In genomic region chr4:82429728-82430192, GRCh38 we compare ENCODE assay signal across 8 cellular contexts. TPM values are rescaled to one million over a fixed set of nuclear protein-coding genes. Genes with fewer than 3 reads are reported as not detected.
A peak's percentile ranks its signal among the peaks of the same experiment; 100 is the strongest.
DNase-seq lines count a peak whose midpoint lies in the region; ATAC-seq and TF ChIP-seq lines count a peak whose summit lies in the region.

No MANE protein-coding gene starts in this region.

- H3K4me1 Mint-ChIP-seq in WTC11 = peaks cover 50% of the 10 kb centered on the region

- POLR2A ChIA-PET in WTC11 (lab: Charles Lee) = interaction anchor here (0.7 to 2.6 kb wide), 21 partner anchors 8 to 605 kb away, joined by 3 to 68 read pairs (median 5); partner anchors contain the start of genes COPS4, HNRNPD and THAP9

- DNase-seq in activated T-cell treated with anti-CD3 and anti-CD28 coated beads for 1 hour (ENCODE audit: low read depth) = peak; percentile 63
- no peak for DNase-seq in activated T-cell treated with anti-CD3 and anti-CD28 coated beads for 4 hours
- DNase-seq in WTC11 (ENCODE audit: low spot score) = peak; percentile 63
- no peak for DNase-seq in foreskin fibroblast
- peak; percentile 56 for DNase-seq in pons (ENCODE audit: low spot score)
- no peak for DNase-seq in iPS-NIHi11 (ENCODE audit: low spot score)

- peak overlapping the region; percentile 76 to 80 for H3K4me3 ChIP-seq in foreskin fibroblast (ENCODE audit: low read depth in 1 of 2, low read length in 2 of 2)

- ATAC-seq in HG03280 (IDR thresholded peaks at IDR 0.05; ENCODE audit: unreplicated experiment) (peak; percentile 6), WTC11 (peak; percentile 5), HG02610 (IDR thresholded peaks at IDR 0.05; ENCODE audit: unreplicated experiment) (no peak)

- peak overlapping the region; percentile 100 for H3K4me3 Mint-ChIP-seq in WTC11

- H3K27ac Mint-ChIP-seq in WTC11 = peak overlapping the region; percentile 99

- H3K27me3 Mint-ChIP-seq in WTC11 (ENCODE audit: low read depth) = no peaks in the 10 kb centered on the region; the same call in 1 of the 2 replicates

- TF ChIP-seq CTCF in WTC11 (IDR thresholded peaks at IDR 0.05) (no peak), foreskin fibroblast (IDR thresholded peaks at IDR 0.05; ENCODE audit: low read depth, low read length) (no peak)

- peaks cover 58% of the 10 kb centered on the region for H3K36me3 Mint-ChIP-seq in WTC11

- CTCF ChIA-PET in WTC11 (lab: Charles Lee) = interaction anchor here (0.6 to 1.2 kb wide), 12 partner anchors 10 to 169 kb away, joined by 3 to 13 read pairs (median 4); partner anchors contain the start of gene HNRNPD

- no peaks in the 10 kb centered on the region for H3K9me3 Mint-ChIP-seq in WTC11

TF ChIP-seq in WTC11, 78 proteins besides CTCF, POLR2A, EP300 and RAD21:
- TF ChIP-seq NR3C1 (CRISPR knock-in tag; conservative IDR thresholded peaks at IDR 0.05; ENCODE audit: low read depth) (0 out of 2 replicates have a peak, but pooled peaks have one; percentile 26), NFATC4 (CRISPR knock-in tag; IDR thresholded peaks at IDR 0.05) (0 out of 2 replicates have a peak, but pooled peaks have one; percentile 64), HMGXB4 (CRISPR knock-in tag; IDR thresholded peaks at IDR 0.05) (0 out of 2 replicates have a peak, but pooled peaks have one; percentile 1), ELF4 (CRISPR knock-in tag; IDR thresholded peaks at IDR 0.05; ENCODE audit: low read depth) (0 out of 2 replicates have a peak, but pooled peaks have one; percentile 10), NFYB (CRISPR knock-in tag; conservative IDR thresholded peaks at IDR 0.05; ENCODE audit: low read depth) (no peak), JUN (CRISPR knock-in tag; IDR thresholded peaks at IDR 0.05) (peak; percentile 57; the same call in 1 of the 2 replicates), ZNF671 (CRISPR knock-in tag; IDR thresholded peaks at IDR 0.05) (peak; percentile 30; the same call in 1 of the 2 replicates), FOXK1 (CRISPR knock-in tag; IDR thresholded peaks at IDR 0.05) (no peak), E2F1 (CRISPR knock-in tag; IDR thresholded peaks at IDR 0.05) (no peak), ZNF219 (CRISPR knock-in tag; IDR thresholded peaks at IDR 0.05; ENCODE audit: borderline replicate concordance) (0 out of 2 replicates have a peak, but pooled peaks have one; percentile 58), HMGA2 (CRISPR knock-in tag; IDR thresholded peaks at IDR 0.05) (0 out of 2 replicates have a peak, but pooled peaks have one; percentile 9), ETV6 (CRISPR knock-in tag; IDR thresholded peaks at IDR 0.05) (0 out of 2 replicates have a peak, but pooled peaks have one; percentile 3)
TF ChIP-seq in WTC11: peak in this region for 9.

RNA-seq across cellular contexts. Expression of gene HNRNPDL, which starts 0.5 kb away (rescaled TPM):
- 346 to 361 TPM (median 359 TPM) in 3 replicates for total RNA-seq in WTC11 (2021)

RNA-seq across cellular contexts. Expression of gene ENOPH1, which starts 0.6 kb away (rescaled TPM):
- 72.3 to 78.3 TPM (median 75.0 TPM) in 3 replicates for total RNA-seq in WTC11 (2021)

RNA-seq across cellular contexts. Expression of gene HNRNPD, which starts 56.0 kb away (rescaled TPM):
- total RNA-seq in WTC11 (2021) = 493 to 580 TPM (median 496 TPM) in 3 replicates

Comparison
In these comparisons a context has a peak if more than half of its experiments do, and no peak if none do; other contexts are left out.
1. DNase-seq: peak in activated T-cell treated with anti-CD3 and anti-CD28 coated beads for 1 hour (single experiment), WTC11 (single experiment) and pons (single experiment); none in activated T-cell treated with anti-CD3 and anti-CD28 coated beads for 4 hours (single experiment), foreskin fibroblast (0 of 2) and iPS-NIHi11 (single experiment).